ENCODE assay signal across 8 cellular contexts in the genomic region with DNA sequence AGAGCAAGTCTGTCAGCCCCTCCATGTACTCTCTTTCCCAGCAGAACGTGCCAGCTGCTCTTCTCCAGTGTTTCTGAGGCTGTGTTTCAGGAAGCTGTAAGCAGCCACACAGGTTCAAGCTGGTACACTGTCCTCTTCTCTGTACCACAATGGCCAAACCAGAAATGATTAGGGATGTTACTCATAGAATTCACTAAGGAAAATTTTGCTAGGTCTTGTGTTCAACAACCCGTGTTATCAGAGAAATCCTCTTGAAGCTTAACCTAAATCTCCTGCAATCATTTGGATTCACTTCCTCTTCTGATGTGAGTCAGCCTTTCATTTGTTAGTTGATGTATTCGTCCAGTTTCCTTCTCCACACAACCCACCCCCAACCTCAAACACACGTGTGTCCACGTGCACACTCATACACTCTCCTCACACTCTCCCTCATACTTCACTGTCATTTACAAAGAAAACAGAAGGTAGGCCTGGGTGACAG.
DNase-seq lines count a peak whose midpoint lies in the region; ATAC-seq and TF ChIP-seq lines count a peak whose summit lies in the region.

No MANE protein-coding gene starts in this region.

- ATAC-seq in GM18873 (IDR thresholded peaks at IDR 0.05; ENCODE audit: low FRiP score, unreplicated experiment) (peak; percentile 96), HG02678 (IDR thresholded peaks at IDR 0.05; ENCODE audit: unreplicated experiment) (peak; percentile 98)

- DNase-seq in NOMO-1 treated with dmso at 0.1 percent for 144 hours (lab: John Stamatoyannopoulos, UW; ENCODE audit: unreplicated experiment), result peak; percentile 80
- DNase-seq in tibial artery, result no peak
- no peak for DNase-seq in NCI-H2081 treated with DMSO at 0.1 percent for 48 hours (lab: John Stamatoyannopoulos, UW)
- no peak for DNase-seq in C1 segment of cervical spinal cord (lab: John Stamatoyannopoulos, UW)
- DNase-seq in central memory CD4-positive, alpha-beta T cell, result no peak

- H3K9me3 ChIP-seq in mucosa of stomach (ENCODE audit: control insufficient read depth, low read length) (no peaks in the 10 kb centered on the region), tibial artery (no peaks in the 10 kb centered on the region)

- H3K4me3 ChIP-seq in mucosa of stomach (ENCODE audit: low read length) (no peak overlapping the region), tibial artery (no peak overlapping the region)

- intact Hi-C loops in tibial artery (cut with DNase I; ENCODE audit: low total_unique reads), result no loop called here

- no peak overlapping the region for H3K27ac ChIP-seq in tibial artery

- H3K27me3 ChIP-seq in mucosa of stomach (ENCODE audit: control insufficient read depth, insufficient read depth, low read length), result no peaks in the 10 kb centered on the region
- H3K27me3 ChIP-seq in tibial artery, result no peaks in the 10 kb centered on the region

- H3K9ac ChIP-seq in mucosa of stomach (ENCODE audit: low read length), result peak overlapping the region; percentile 17

- H3K4me1 ChIP-seq in mucosa of stomach (ENCODE audit: control insufficient read depth, insufficient read depth, low read length) (peaks cover 46% of the 10 kb centered on the region), tibial artery (peaks cover 0 to 15% (median 1%) of the 10 kb centered on the region in 4 donors)

- H3K36me3 ChIP-seq in mucosa of stomach (ENCODE audit: control insufficient read depth, insufficient read depth, low read length), result no peaks in the 10 kb centered on the region
- H3K36me3 ChIP-seq in tibial artery, result peaks cover 22 to 65% (median 34%) of the 10 kb centered on the region in 3 donors

- TF ChIP-seq CTCF in tibial artery (IDR thresholded peaks at IDR 0.05), result no peak
